Comparison of ENCODE assay signal across 23 cellular contexts in the genomic region with DNA sequence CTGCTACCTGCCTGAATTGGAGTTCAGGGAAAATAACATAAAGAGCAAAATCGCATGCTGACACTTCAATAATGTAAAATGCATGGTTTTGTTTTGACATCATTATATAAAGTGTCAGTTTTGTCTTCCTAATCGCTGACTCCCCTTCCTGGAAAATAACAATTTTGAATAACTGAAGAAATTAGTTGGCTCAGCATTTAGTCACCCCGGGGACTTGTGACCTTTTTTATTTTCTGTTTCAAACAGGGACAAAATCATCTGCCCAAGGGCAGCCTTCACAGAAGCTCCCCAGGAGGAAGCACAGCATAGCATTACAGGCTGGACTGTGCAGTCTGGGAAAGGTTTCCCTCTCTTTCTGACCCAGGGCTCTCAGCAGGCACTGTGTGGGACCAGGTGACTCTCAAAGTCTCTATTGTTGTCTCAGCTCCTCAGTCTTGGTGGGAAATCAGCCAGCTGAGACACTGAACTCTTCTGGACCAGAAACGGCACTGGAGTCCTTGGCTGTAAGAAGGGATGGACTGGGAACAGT.
A peak's percentile ranks its signal among the peaks of the same experiment; 100 is the strongest.
DNase-seq lines count a peak whose midpoint lies in the region; ATAC-seq, FAIRE-seq and TF ChIP-seq lines count a peak whose summit lies in the region.
"Had no signal": no experiment of that assay in that cellular context is flagged by ENCODE, and none has a peak within 500 bp of the region (broad histone marks: within the 10 kb centered on the region; RNA-seq: fewer than 3 reads in every experiment).

No MANE protein-coding gene starts in this region.

- TF ChIP-seq RAD21 in K562 (CRISPR knock-in tag; conservative IDR thresholded peaks at IDR 0.05 in 1 of 2, IDR thresholded peaks at IDR 0.05 in 1 of 2), result no peak

- H2BK15ac ChIP-seq in mesenchymal stem cell (ENCODE audit: low read depth, poor library complexity, severe bottlenecking), result peak overlapping the region; percentile 12

- H3K4me2 ChIP-seq in K562 (ENCODE audit: insufficient read depth, low read length) (no peak overlapping the region), mesenchymal stem cell (ENCODE audit: low read length, poor library complexity, severe bottlenecking) (no peak overlapping the region)

- H4K8ac ChIP-seq in mesenchymal stem cell (ENCODE audit: low read length), result peak overlapping the region; percentile 21

- in situ Hi-C loops in K562 (cut with MboI), result no loop called here

- H3K9me3 ChIP-seq in K562 (replicated peaks; ENCODE audit: control insufficient read depth, insufficient read depth, low read depth, low read length), result no peaks in the 10 kb centered on the region
- no peaks in the 10 kb centered on the region for H3K9me3 ChIP-seq in mesenchymal stem cell (ENCODE audit: control insufficient read depth, low read length)
- H3K9me3 ChIP-seq in testis, result no peaks in the 10 kb centered on the region
- H3K9me3 ChIP-seq in lower lobe of right lung, result no peaks in the 10 kb centered on the region
- H3K9me3 ChIP-seq: Peyer's patch had no signal

- intact Hi-C loops in Right ventricle myocardium inferior (cut with DNase I), result no loop called here
- intact Hi-C loops in left ventricle myocardium superior (cut with micrococcal nuclease), result no loop called here
- intact Hi-C loops in K562 (cut with micrococcal nuclease), result no loop called here
- intact Hi-C loops in testis (cut with DNase I; ENCODE audit: low total_unique reads), result no loop called here
- intact Hi-C loops in lower lobe of right lung (cut with DNase I), result no loop called here

- no peak overlapping the region for H3K14ac ChIP-seq in mesenchymal stem cell (ENCODE audit: low read length in 2 of 2)

- no peak for TF ChIP-seq EP300 in K562 (IDR thresholded peaks at IDR 0.05; ENCODE audit: low read length)

- H3K4me3 ChIP-seq in K562, result no peak overlapping the region
- no peak overlapping the region for H3K4me3 ChIP-seq in mesenchymal stem cell (ENCODE audit: insufficient read depth in 1 of 2, low read depth in 1 of 2, low read length in 2 of 2)
- H3K4me3 ChIP-seq in testis, result no peak overlapping the region
- H3K4me3 ChIP-seq in lower lobe of right lung, result no peak overlapping the region
- H3K4me3 ChIP-seq: Peyer's patch had no signal

- H3K27ac ChIP-seq in K562 (ENCODE audit: extremely low read depth, low read depth, low read length) (no peak overlapping the region), mesenchymal stem cell (ENCODE audit: low read length, poor library complexity, severe bottlenecking) (no peak overlapping the region), testis (no peak overlapping the region), lower lobe of right lung (no peak overlapping the region)
- H3K27ac ChIP-seq: Peyer's patch had no signal

- H2BK12ac ChIP-seq in mesenchymal stem cell (ENCODE audit: low read length in 2 of 2), result no peak overlapping the region

- POLR2A ChIA-PET in K562 (lab: Yijun Ruan, JAX), result interaction anchor here (0.7 kb wide), 1 partner anchor 134 kb away, joined by 3 read pairs; no protein-coding TSS in a partner anchor
- POLR2A ChIA-PET in activated CD8-positive, alpha-beta T cell treated with anti-CD3 and anti-CD28 coated beads, Interleukin-2, amount 10 ng/mL, durations not matched to agents 7 days and 5 days (lab: Charles Lee), result no interaction called here

- no TSS peak for BruUV-seq in K562 (replicated peaks; lab: Mats Ljungman, UMichigan)

- no peak overlapping the region for H2BK120ac ChIP-seq in mesenchymal stem cell (ENCODE audit: low read depth, low read length)

- H3K79me1 ChIP-seq in mesenchymal stem cell (replicated peaks; ENCODE audit: low read length, poor library complexity, severe bottlenecking), result no peaks in the 10 kb centered on the region

- H3K36me3 Mint-ChIP-seq in activated CD8-positive, alpha-beta T cell treated with anti-CD3 and anti-CD28 coated beads, Interleukin-2, amount 10 ng/mL, durations not matched to agents 7 days and 5 days (ENCODE audit: low read depth), result no peaks in the 10 kb centered on the region
- H3K36me3 Mint-ChIP-seq: CD8-positive, alpha-beta memory T cell had no signal

- no peak overlapping the region for H2BK5ac ChIP-seq in mesenchymal stem cell (ENCODE audit: low read depth, low read length, poor library complexity, severe bottlenecking)

- no peak overlapping the region for H3K4ac ChIP-seq in mesenchymal stem cell (ENCODE audit: low read depth in 1 of 2, low read length in 2 of 2)

- H3K36me3 ChIP-seq in K562 (ENCODE audit: control insufficient read depth, insufficient read depth, low read length) (no peaks in the 10 kb centered on the region), mesenchymal stem cell (ENCODE audit: control insufficient read depth in 1 of 2, insufficient read depth in 2 of 2, low read depth in 1 of 2, low read length in 2 of 2) (no peaks in the 10 kb centered on the region), testis (ENCODE audit: low read depth, missing control alignments) (no peaks in the 10 kb centered on the region), lower lobe of right lung (no peaks in the 10 kb centered on the region)
- H3K36me3 ChIP-seq: Peyer's patch had no signal

- no peak overlapping the region for H3K23ac ChIP-seq in mesenchymal stem cell (ENCODE audit: low read length in 2 of 2)

- no peak overlapping the region for H3K9ac ChIP-seq in K562 (ENCODE audit: insufficient read depth in 1 of 2, low read depth in 2 of 2, low read length in 2 of 2)
- no peak overlapping the region for H3K9ac ChIP-seq in mesenchymal stem cell (ENCODE audit: low read length)

- H2AFZ ChIP-seq in K562 (ENCODE audit: low read depth, low read length) (no peak overlapping the region), mesenchymal stem cell (ENCODE audit: low read depth, low read length) (no peak overlapping the region)

- no peak overlapping the region for H3K27ac Mint-ChIP-seq in activated CD8-positive, alpha-beta T cell treated with anti-CD3 and anti-CD28 coated beads, Interleukin-2, amount 10 ng/mL, durations not matched to agents 7 days and 5 days
- H3K27ac Mint-ChIP-seq: CD8-positive, alpha-beta memory T cell had no signal

- ATAC-seq in Right ventricle myocardium inferior, result peak; percentile 26
- ATAC-seq in left ventricle myocardium superior, result no peak
- ATAC-seq in K562, result no peak
- no peak for ATAC-seq in activated CD8-positive, alpha-beta T cell treated with anti-CD3 and anti-CD28 coated beads, Interleukin-2, amount 10 ng/mL, durations not matched to agents 7 days and 5 days
- ATAC-seq in lower lobe of right lung, result no peak

- H4K91ac ChIP-seq in mesenchymal stem cell (ENCODE audit: low read length), result no peak overlapping the region

- no peaks in the 10 kb centered on the region for H4K20me1 ChIP-seq in K562 (replicated peaks; ENCODE audit: control insufficient read depth, insufficient read depth, low read length)

- H3K4me3 Mint-ChIP-seq in activated CD8-positive, alpha-beta T cell treated with anti-CD3 and anti-CD28 coated beads, Interleukin-2, amount 10 ng/mL, durations not matched to agents 7 days and 5 days, result no peak overlapping the region
- H3K4me3 Mint-ChIP-seq: CD8-positive, alpha-beta memory T cell had no signal

- no peaks in the 10 kb centered on the region for H3K79me2 ChIP-seq in K562 (ENCODE audit: control insufficient read depth, insufficient read depth, low read length)

- TF ChIP-seq POLR2A in K562 (conservative IDR thresholded peaks at IDR 0.05) (no peak), testis (IDR thresholded peaks at IDR 0.05) (no peak)

- no peaks in the 10 kb centered on the region for H3K4me1 Mint-ChIP-seq in activated CD8-positive, alpha-beta T cell treated with anti-CD3 and anti-CD28 coated beads, Interleukin-2, amount 10 ng/mL, durations not matched to agents 7 days and 5 days (ENCODE audit: low read depth)
- H3K4me1 Mint-ChIP-seq: CD8-positive, alpha-beta memory T cell had no signal

- CTCF ChIA-PET in K562 (lab: Yijun Ruan, JAX; ENCODE audit: low intra/inter-chr PET ratio), result no interaction called here
- CTCF ChIA-PET in activated CD8-positive, alpha-beta T cell treated with anti-CD3 and anti-CD28 coated beads, Interleukin-2, amount 10 ng/mL, durations not matched to agents 7 days and 5 days (lab: Charles Lee), result no interaction called here

- H2AK5ac ChIP-seq in mesenchymal stem cell (ENCODE audit: low read length, severe bottlenecking), result no peak overlapping the region

- 6% methylated on average over 4 of the region's 4 CpGs for WGBS in K562 (ENCODE audit: insufficient coverage, low coverage, missing lambda C conversion rate)
- WGBS in mesenchymal stem cell, result 98% methylated on average over 3 of the region's 4 CpGs
- 35 to 42% methylated on average over 4 of the region's 4 CpGs for WGBS in testis, 2 donors

- H3K4me1 ChIP-seq in K562 (replicated peaks in 1 of 2; ENCODE audit: control insufficient read depth in 2 of 2, insufficient read depth in 2 of 2, low read length in 2 of 2) (peaks cover 0 to 13% of the 10 kb centered on the region in 2 experiments; a peak in 2 of 5 replicates), mesenchymal stem cell (ENCODE audit: control insufficient read depth, insufficient read depth, low read depth, low read length) (peaks cover 4% of the 10 kb centered on the region), testis (peaks cover under 1% of the 10 kb centered on the region), lower lobe of right lung (no peaks in the 10 kb centered on the region)

- no peaks in the 10 kb centered on the region for H3K27me3 Mint-ChIP-seq in activated CD8-positive, alpha-beta T cell treated with anti-CD3 and anti-CD28 coated beads, Interleukin-2, amount 10 ng/mL, durations not matched to agents 7 days and 5 days (ENCODE audit: low read depth)
- H3K27me3 Mint-ChIP-seq: CD8-positive, alpha-beta memory T cell had no signal

- DNase-seq in Right ventricle myocardium inferior (ENCODE audit: missing footprints) (no peak), left ventricle myocardium superior (no peak), K562 (ENCODE audit: extremely low read depth in 1 of 4, low spot score in 3 of 4) (no peak), mesenchymal stem cell (no peak), testis (peak; percentile 28), superior temporal gyrus (ENCODE audit: extremely low spot score) (no peak), lower lobe of right lung (no peak)
- no peak for DNase-seq in activated CD8-positive, alpha-beta T cell treated with anti-CD3 and anti-CD28 coated beads, Interleukin-2, amount 10 ng/mL, durations not matched to agents 7 days and 5 days
- DNase-seq: 8988T; AML-193; C1 segment of cervical spinal cord; Calu3; CD8-positive, alpha-beta memory T cell; DMS153; NCI-H1092; NCI-H1436; NCI-H2029; NCI-H2171; NCI-H345; NCI-H524; NCI-H82; Peyer's patch had no signal

- TF ChIP-seq CTCF in K562 (IDR thresholded peaks at IDR 0.05 in 2 of 3, conservative IDR thresholded peaks at IDR 0.05 in 1 of 3; ENCODE audit: insufficient read depth in 2 of 3, low read depth in 1 of 3, low read length in 3 of 3), result no peak
- no peak for TF ChIP-seq CTCF in testis (IDR thresholded peaks at IDR 0.05)
- no peak for TF ChIP-seq CTCF in lower lobe of right lung (IDR thresholded peaks at IDR 0.05)

- no peak overlapping the region for H3K18ac ChIP-seq in mesenchymal stem cell (ENCODE audit: low read depth in 1 of 2, low read length in 2 of 2)

- H3K27me3 ChIP-seq in K562 (ENCODE audit: control insufficient read depth in 2 of 2, insufficient read depth in 2 of 2, low read length in 2 of 2) (peaks cover 28 to 46% of the 10 kb centered on the region in 2 experiments), mesenchymal stem cell (ENCODE audit: control insufficient read depth in 1 of 2, insufficient read depth in 1 of 2, low read length in 2 of 2) (no peaks in the 10 kb centered on the region), testis (no peaks in the 10 kb centered on the region), lower lobe of right lung (ENCODE audit: low read depth) (no peaks in the 10 kb centered on the region)
- H3K27me3 ChIP-seq: Peyer's patch had no signal

- no peaks in the 10 kb centered on the region for H3K9me3 Mint-ChIP-seq in activated CD8-positive, alpha-beta T cell treated with anti-CD3 and anti-CD28 coated beads, Interleukin-2, amount 10 ng/mL, durations not matched to agents 7 days and 5 days (ENCODE audit: insufficient read depth)

- FAIRE-seq in K562 (lab: Jason Lieb, UNC), result no peak
- FAIRE-seq: GM12891 had no signal

- H3K9me1 ChIP-seq in K562 (ENCODE audit: control insufficient read depth, insufficient read depth, low read length), result no peaks in the 10 kb centered on the region
